ENCODE assay signal across 28 cellular contexts in the genomic region with DNA sequence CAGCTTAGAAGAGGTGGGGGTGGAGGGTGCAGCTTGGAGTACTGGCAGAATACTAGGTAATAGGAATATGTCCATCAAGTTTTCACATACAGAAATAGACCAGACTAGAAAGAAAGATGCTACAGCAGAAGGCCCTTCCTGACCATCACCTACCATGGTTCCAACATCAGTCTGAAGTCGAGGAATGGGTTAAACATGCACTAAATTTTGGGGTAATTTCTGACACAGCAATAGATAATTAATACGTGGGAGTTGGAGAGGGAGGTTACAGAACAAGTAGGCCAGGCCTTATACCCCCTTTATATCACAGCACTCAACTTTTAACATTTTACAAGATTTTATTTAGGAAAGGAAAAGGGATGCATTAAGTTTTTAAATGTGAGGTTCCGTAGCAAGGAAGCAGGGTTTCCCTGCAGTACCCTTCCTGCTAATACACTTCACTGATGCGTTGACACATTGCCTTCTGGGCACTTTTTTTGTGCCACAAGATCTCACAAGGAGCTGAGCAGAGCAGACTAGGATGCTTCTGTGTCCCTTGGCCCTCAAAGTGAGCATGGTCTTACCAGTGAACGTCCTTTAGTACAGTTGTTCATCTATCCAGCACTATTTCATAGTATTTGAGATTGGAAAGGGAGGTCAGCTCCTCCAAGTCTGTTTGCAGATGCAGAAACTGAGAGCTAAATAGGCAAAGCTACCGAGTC.
"Had no signal": no experiment of that assay in that cellular context is flagged by ENCODE, and none has a peak within 500 bp of the region (broad histone marks: within the 10 kb centered on the region; RNA-seq: fewer than 3 reads in every experiment).

No MANE protein-coding gene starts in this region.

- H3K9me3 ChIP-seq: adrenal gland, body of pancreas, colonic mucosa, pancreas, prostate gland, suprapubic skin, tibial artery had no signal

- H3K4me3 ChIP-seq: adrenal gland, body of pancreas, colonic mucosa, pancreas, prostate gland, suprapubic skin, tibial artery had no signal

- FAIRE-seq: kidney, pancreas had no signal

- ATAC-seq: activated CD8-positive, alpha-beta T cell treated with anti-CD3 and anti-CD28 coated beads for 36 hours; body of pancreas; pancreas; T-cell had no signal

- H3K27ac ChIP-seq: adrenal gland, body of pancreas, colonic mucosa, pancreas, prostate gland, suprapubic skin, tibial artery had no signal

- H3K4me1 Mint-ChIP-seq: activated B cell treated with CpG ODN at 0.5 μM for 24 hours, mesothelial cell of epicardium had no signal

- H3K27me3 Mint-ChIP-seq: activated B cell treated with CpG ODN at 0.5 μM for 24 hours; activated CD8-positive, alpha-beta T cell treated with anti-CD3 and anti-CD28 coated beads for 36 hours; activated naive CD8-positive, alpha-beta T cell treated with anti-CD3 and anti-CD28 coated beads for 36 hours; naive B cell; T-cell had no signal

- DNase-seq: activated B cell treated with CpG ODN at 0.5 μM for 24 hours; activated CD4-positive, alpha-beta T cell treated with anti-CD3 and anti-CD28 coated beads, Interleukin-2, amount 50 U/mL, for 1 hour; activated CD8-positive, alpha-beta T cell treated with anti-CD3 and anti-CD28 coated beads for 36 hours; activated effector memory CD4-positive, alpha-beta T cell treated with anti-CD3 and anti-CD28 coated beads, Interleukin-2, amount 50 U/mL, for 16 hours; activated naive CD4-positive, alpha-beta T cell treated with anti-CD3 and anti-CD28 coated beads for 36 hours; activated naive CD8-positive, alpha-beta T cell treated with anti-CD3 and anti-CD28 coated beads for 36 hours; activated T-cell treated with anti-CD3 and anti-CD28 coated beads, Interleukin-2, amount 50 U/mL, for 1 hour; aorta; body of pancreas; cerebellar nuclear complex; colonic mucosa; effector CD8-positive, alpha-beta T cell; erythroblast; hippocampal formation; kidney; naive B cell; pancreas; retina; stimulated activated CD4-positive, alpha-beta T cell treated with anti-CD3 and anti-CD28 coated beads, Interleukin-15, amount 100 ng/mL, for 24 hours; stimulated activated CD4-positive, alpha-beta T cell treated with anti-CD3 and anti-CD28 coated beads, Interleukin-2, amount 100 ng/mL, for 24 hours; stimulated activated naive CD4-positive, alpha-beta T cell; T-cell; tibial artery had no signal

- H3K4me1 ChIP-seq: adrenal gland, body of pancreas, colonic mucosa, pancreas, prostate gland, suprapubic skin, tibial artery had no signal

- H3K27ac Mint-ChIP-seq: activated B cell treated with CpG ODN at 0.5 μM for 24 hours; activated CD8-positive, alpha-beta T cell treated with anti-CD3 and anti-CD28 coated beads for 36 hours; activated naive CD4-positive, alpha-beta T cell treated with anti-CD3 and anti-CD28 coated beads for 36 hours; activated naive CD8-positive, alpha-beta T cell treated with anti-CD3 and anti-CD28 coated beads for 36 hours; activated T-helper 1 cell treated with anti-CD3 and anti-CD28 coated beads, Interleukin-12 subunit alpha, Interleukin-12 subunit beta, Interleukin-2, Interleukin-4 antibody, amounts not matched to agents 30 ng/mL and 10 ng/mL and 1 ng/mL, durations not matched to agents 14 hours and 24 hours and 36 hours; mesothelial cell of epicardium; T-cell had no signal

- H3K9me3 Mint-ChIP-seq: activated B cell treated with CpG ODN at 0.5 μM for 24 hours; activated CD8-positive, alpha-beta T cell treated with anti-CD3 and anti-CD28 coated beads for 36 hours; activated naive CD4-positive, alpha-beta T cell treated with anti-CD3 and anti-CD28 coated beads for 36 hours; activated naive CD8-positive, alpha-beta T cell treated with anti-CD3 and anti-CD28 coated beads for 36 hours; activated T-helper 1 cell treated with anti-CD3 and anti-CD28 coated beads, Interleukin-12 subunit alpha, Interleukin-12 subunit beta, Interleukin-2, Interleukin-4 antibody, amounts not matched to agents 30 ng/mL and 10 ng/mL and 1 ng/mL, durations not matched to agents 14 hours and 24 hours and 36 hours; naive B cell; T-cell had no signal

- H3K27me3 ChIP-seq: adrenal gland, body of pancreas, colonic mucosa, pancreas, suprapubic skin, tibial artery had no signal

- H3K36me3 Mint-ChIP-seq: naive B cell had no signal

- H3K4me3 Mint-ChIP-seq: activated B cell treated with CpG ODN at 0.5 μM for 24 hours; activated CD8-positive, alpha-beta T cell treated with anti-CD3 and anti-CD28 coated beads for 36 hours; activated naive CD4-positive, alpha-beta T cell treated with anti-CD3 and anti-CD28 coated beads for 36 hours; activated naive CD8-positive, alpha-beta T cell treated with anti-CD3 and anti-CD28 coated beads for 36 hours; activated T-helper 1 cell treated with anti-CD3 and anti-CD28 coated beads, Interleukin-12 subunit alpha, Interleukin-12 subunit beta, Interleukin-2, Interleukin-4 antibody, amounts not matched to agents 30 ng/mL and 10 ng/mL and 1 ng/mL, durations not matched to agents 14 hours and 24 hours and 36 hours; mesothelial cell of epicardium; naive B cell; T-cell had no signal

- H3K36me3 ChIP-seq: colonic mucosa, prostate gland had no signal
